20 cellular contexts compared by ENCODE assay signal in the genomic region with DNA sequence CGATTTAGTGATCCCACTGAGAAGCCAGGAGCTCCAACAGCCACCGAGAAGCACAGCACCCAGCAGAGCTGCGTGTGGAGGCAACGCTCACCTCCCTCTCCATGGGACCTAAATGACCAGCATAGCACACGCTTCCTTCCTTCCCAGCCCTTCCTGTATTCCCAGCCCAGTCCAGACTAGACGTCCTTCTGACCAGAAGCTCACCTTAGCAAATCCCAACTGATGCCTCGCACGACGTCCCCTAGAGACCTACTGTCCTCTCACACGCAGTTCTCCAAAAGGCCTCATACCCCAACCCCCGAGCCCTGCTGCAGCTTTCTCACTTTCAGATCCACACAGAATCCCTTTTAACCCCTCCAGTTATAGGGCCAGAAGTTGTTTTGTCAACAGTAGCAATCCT.
"Had no signal": no experiment of that assay in that cellular context is flagged by ENCODE, and none has a peak within 500 bp of the region (broad histone marks: within the 10 kb centered on the region; RNA-seq: fewer than 3 reads in every experiment).

No MANE protein-coding gene starts in this region.

- H3K9me3 ChIP-seq: tibial artery had no signal

- H3K4me3 ChIP-seq: coronary artery, tibial artery had no signal

- H3K36me3 ChIP-seq: brain microvascular endothelial cell, tibial artery had no signal

- H3K27me3 ChIP-seq: brain microvascular endothelial cell, tibial artery had no signal

- DNase-seq: activated CD4-positive, alpha-beta T cell treated with anti-CD3 and anti-CD28 coated beads for 48 hours; activated CD4-positive, CD25-positive, alpha-beta regulatory T cell; activated CD8-positive, alpha-beta T cell treated with anti-CD3 and anti-CD28 coated beads for 36 hours; activated effector memory CD4-positive, alpha-beta T cell treated with Interleukin-2 at 50 U/mL for 16 hours; activated naive CD4-positive, alpha-beta T cell treated with anti-CD3 and anti-CD28 coated beads, Interleukin-2, amount 10 ng/mL, durations not matched to agents 7 days and 5 days; activated naive CD8-positive, alpha-beta T cell treated with anti-CD3 and anti-CD28 coated beads, Interleukin-2, amount 50 U/mL, for 24 hours; activated T-cell treated with anti-CD3 and anti-CD28 coated beads, Interleukin-2, amount 50 U/mL, for 4 hours; anterior cingulate cortex; brain microvascular endothelial cell; effector CD4-positive, alpha-beta T cell; glutamatergic neuron; midbrain; nucleus accumbens; stimulated activated CD4-positive, alpha-beta T cell treated with anti-CD3 and anti-CD28 coated beads, Interleukin-1b, Interleukin-23, amount 100 ng/mL, for 48 hours; stimulated activated CD8-positive, alpha-beta memory T cell treated with anti-CD3 and anti-CD28 coated beads, Interleukin-4, amount 100 ng/mL, for 48 hours; stimulated activated naive CD4-positive, alpha-beta T cell; T-cell; tibial artery had no signal

- H3K27ac Mint-ChIP-seq: activated CD8-positive, alpha-beta T cell treated with anti-CD3 and anti-CD28 coated beads for 36 hours; activated naive CD4-positive, alpha-beta T cell treated with anti-CD3 and anti-CD28 coated beads, Interleukin-2, amount 10 ng/mL, durations not matched to agents 7 days and 5 days; activated naive CD8-positive, alpha-beta T cell treated with anti-CD3 and anti-CD28 coated beads, Interleukin-2, amount 50 U/mL, for 24 hours; nephron; T-cell had no signal

- H3K27me3 Mint-ChIP-seq: activated CD8-positive, alpha-beta T cell treated with anti-CD3 and anti-CD28 coated beads for 36 hours; activated naive CD4-positive, alpha-beta T cell treated with anti-CD3 and anti-CD28 coated beads, Interleukin-2, amount 10 ng/mL, durations not matched to agents 7 days and 5 days; activated naive CD8-positive, alpha-beta T cell treated with anti-CD3 and anti-CD28 coated beads, Interleukin-2, amount 50 U/mL, for 24 hours; T-cell had no signal

- H3K4me3 Mint-ChIP-seq: activated CD8-positive, alpha-beta T cell treated with anti-CD3 and anti-CD28 coated beads for 36 hours; activated naive CD4-positive, alpha-beta T cell treated with anti-CD3 and anti-CD28 coated beads, Interleukin-2, amount 10 ng/mL, durations not matched to agents 7 days and 5 days; activated naive CD8-positive, alpha-beta T cell treated with anti-CD3 and anti-CD28 coated beads, Interleukin-2, amount 50 U/mL, for 24 hours; activated T-cell treated with anti-CD3 and anti-CD28 coated beads, Interleukin-2, amount 50 U/mL, for 4 hours; nephron; T-cell had no signal

- ATAC-seq: activated CD8-positive, alpha-beta T cell treated with anti-CD3 and anti-CD28 coated beads for 36 hours; activated naive CD8-positive, alpha-beta T cell treated with anti-CD3 and anti-CD28 coated beads, Interleukin-2, amount 50 U/mL, for 24 hours; activated T-cell treated with anti-CD3 and anti-CD28 coated beads, Interleukin-2, amount 50 U/mL, for 4 hours; T-cell had no signal

- H3K4me1 Mint-ChIP-seq: nephron had no signal

- H3K9me3 Mint-ChIP-seq: activated CD8-positive, alpha-beta T cell treated with anti-CD3 and anti-CD28 coated beads for 36 hours; activated naive CD4-positive, alpha-beta T cell treated with anti-CD3 and anti-CD28 coated beads, Interleukin-2, amount 10 ng/mL, durations not matched to agents 7 days and 5 days; activated naive CD8-positive, alpha-beta T cell treated with anti-CD3 and anti-CD28 coated beads, Interleukin-2, amount 50 U/mL, for 24 hours; activated T-cell treated with anti-CD3 and anti-CD28 coated beads, Interleukin-2, amount 50 U/mL, for 4 hours; T-cell had no signal

- H3K27ac ChIP-seq: brain microvascular endothelial cell, coronary artery, tibial artery had no signal
